ENCODE assay signal across 8 cellular contexts in the genomic region with DNA sequence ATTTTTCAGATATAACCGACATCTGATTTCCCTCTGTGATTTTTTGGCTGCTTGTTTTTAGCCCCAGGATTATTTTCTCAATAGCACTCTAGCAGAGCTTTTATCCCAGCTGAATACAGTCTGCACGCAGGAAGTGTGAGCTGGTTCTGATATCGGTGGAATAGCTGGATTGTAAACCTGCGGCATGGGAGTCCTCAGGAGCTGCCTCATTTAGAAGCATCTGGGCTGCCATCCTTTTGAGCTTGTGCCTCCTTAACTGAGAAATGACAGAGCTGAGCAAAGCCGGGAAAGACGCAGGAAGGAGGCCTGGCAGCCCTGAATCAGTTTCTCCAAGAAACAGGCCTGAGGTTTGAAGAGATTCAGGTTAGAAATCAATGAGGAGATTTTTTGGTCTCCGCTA.
"Had no signal": no experiment of that assay in that cellular context is flagged by ENCODE, and none has a peak within 500 bp of the region (broad histone marks: within the 10 kb centered on the region; RNA-seq: fewer than 3 reads in every experiment).

No MANE protein-coding gene starts in this region.

- H3K4me3 Mint-ChIP-seq: HFFc6, IgD-negative memory B cell had no signal

- H3K9me3 Mint-ChIP-seq: IgD-negative memory B cell had no signal

- H3K4me1 Mint-ChIP-seq: IgD-negative memory B cell had no signal

- DNase-seq: GM23248, GOT3, H7, HFFc6, KBM-7 had no signal

- ATAC-seq: HCT116, HepG2 had no signal

- H3K36me3 Mint-ChIP-seq: IgD-negative memory B cell had no signal

- H3K27ac Mint-ChIP-seq: HFFc6, IgD-negative memory B cell had no signal
